In genomic region chr4:80336582-80336981, GRCh38 we compare ENCODE assay signal across 9 cellular contexts. TPM values are rescaled to one million over a fixed set of nuclear protein-coding genes. Genes with fewer than 3 reads are reported as not detected.
A peak's percentile ranks its signal among the peaks of the same experiment; 100 is the strongest.
DNase-seq lines count a peak whose midpoint lies in the region; ATAC-seq, FAIRE-seq and TF ChIP-seq lines count a peak whose summit lies in the region.
"Had no signal": no experiment of that assay in that cellular context is flagged by ENCODE, and none has a peak within 500 bp of the region (broad histone marks: within the 10 kb centered on the region; RNA-seq: fewer than 3 reads in every experiment).

No MANE protein-coding gene starts in this region.

- DNase-seq in NCI-H1436 (lab: John Stamatoyannopoulos, UW) = peak; percentile 25
- DNase-seq in NCI-H1436 treated with DMSO at 0.1 percent for 48 hours (lab: John Stamatoyannopoulos, UW) = no peak
- peak; percentile 20 for DNase-seq in NCI-H1105 (lab: John Stamatoyannopoulos, UW)
- DNase-seq in K562 (ENCODE audit: extremely low read depth in 1 of 4, low spot score in 3 of 4) = peak; percentile 36 to 78 (median 50)
- no peak for DNase-seq in keratinocyte (ENCODE audit: low read depth, low spot score)
- DNase-seq in thyroid gland = peak; percentile 46 to 51
- DNase-seq in NCI-H187 (lab: John Stamatoyannopoulos, UW) = no peak

- POLR2A ChIA-PET in K562 (lab: Yijun Ruan, JAX) = interaction anchor here (0.6 to 0.9 kb wide), 2 partner anchors 18 to 125 kb away, joined by 3 to 4 read pairs; no protein-coding TSS in a partner anchor

- no peak for TF ChIP-seq EP300 in K562 (IDR thresholded peaks at IDR 0.05; ENCODE audit: low read length)

- H3K4me1 ChIP-seq in K562 (replicated peaks in 1 of 2; ENCODE audit: control insufficient read depth in 2 of 2, insufficient read depth in 2 of 2, low read length in 2 of 2) (peaks cover 5 to 9% of the 10 kb centered on the region in 2 experiments; a peak in 3 of 5 replicates), keratinocyte (ENCODE audit: control insufficient read depth, extremely low read depth, insufficient read depth, low read length) (peaks cover 9% of the 10 kb centered on the region), thyroid gland (no peaks in the 10 kb centered on the region)

- CTCF ChIA-PET in K562 (lab: Yijun Ruan, JAX; ENCODE audit: low intra/inter-chr PET ratio) = interaction anchor here (0.7 to 2.8 kb wide), 6 partner anchors 115 to 1382 kb away, joined by 3 to 7 read pairs (median 3); no protein-coding TSS in a partner anchor

- peak; percentile 85 for ATAC-seq in K562
- no peak for ATAC-seq in HG03457 (IDR thresholded peaks at IDR 0.05; ENCODE audit: unreplicated experiment)

- no peaks in the 10 kb centered on the region for H3K36me3 ChIP-seq in K562 (ENCODE audit: control insufficient read depth, insufficient read depth, low read length)
- no peaks in the 10 kb centered on the region for H3K36me3 ChIP-seq in keratinocyte (ENCODE audit: control insufficient read depth in 2 of 2, extremely low read depth in 1 of 2, insufficient read depth in 2 of 2, low read length in 2 of 2)
- H3K36me3 ChIP-seq in thyroid gland = no peaks in the 10 kb centered on the region

- in situ Hi-C loops in K562 (cut with MboI) = loop anchor here (5.0 kb wide), 1 partner anchor 1389 kb away; no protein-coding TSS in a partner anchor

- H3K27ac ChIP-seq in K562 (ENCODE audit: extremely low read depth, low read depth, low read length) (no peak overlapping the region), keratinocyte (ENCODE audit: control insufficient read depth, insufficient read depth, low read length) (no peak overlapping the region), thyroid gland (no peak overlapping the region)
- H3K27ac ChIP-seq: C4-2B had no signal

- peak overlapping the region; percentile 51 for H3K4me3 ChIP-seq in K562
- no peak overlapping the region for H3K4me3 ChIP-seq in keratinocyte (ENCODE audit: control insufficient read depth in 2 of 3, extremely low read depth in 1 of 3, insufficient read depth in 2 of 3, low read depth in 1 of 3, low read length in 3 of 3)
- H3K4me3 ChIP-seq in thyroid gland (replicated peaks in 1 of 3) = peak overlapping the region in 2 of 3 donors; percentile 16 to 40

- intact Hi-C loops in K562 (cut with micrococcal nuclease) = loop anchor here (1.0 to 10.0 kb wide), 10 partner anchors 49 to 1384 kb away; partner anchors contain the start of genes ANTXR2, FGF5 and NAA11
- intact Hi-C loops in thyroid gland (cut with DNase I) = no loop called here

- H3K4me2 ChIP-seq in K562 (ENCODE audit: insufficient read depth, low read length) (peak overlapping the region; percentile 80), keratinocyte (ENCODE audit: control insufficient read depth, extremely low read depth, insufficient read depth, low read depth, low read length) (peak overlapping the region; percentile 92)

- TF ChIP-seq CTCF in K562 (IDR thresholded peaks at IDR 0.05 in 2 of 3, conservative IDR thresholded peaks at IDR 0.05 in 1 of 3; ENCODE audit: insufficient read depth in 2 of 3, low read depth in 1 of 3, low read length in 3 of 3) (peak; percentile 71 to 77 (median 73)), keratinocyte (optimal IDR thresholded peaks at IDR 0.05 in 1 of 3, IDR thresholded peaks at IDR 0.05 in 1 of 3, conservative IDR thresholded peaks at IDR 0.05 in 1 of 3; ENCODE audit: extremely low read depth in 1 of 3, insufficient read depth in 2 of 3, low read length in 3 of 3) (peak; percentile 28 to 74 (median 40)), thyroid gland (IDR thresholded peaks at IDR 0.05) (peak in 3 of 6 experiments; percentile 33 to 41 (median 40))

- H3K79me2 ChIP-seq in K562 (ENCODE audit: control insufficient read depth, insufficient read depth, low read length) (no peaks in the 10 kb centered on the region), keratinocyte (ENCODE audit: control insufficient read depth, insufficient read depth, low read length) (no peaks in the 10 kb centered on the region)

- BruUV-seq in K562 (replicated peaks; lab: Mats Ljungman, UMichigan) = no TSS peak

- H3K27me3 ChIP-seq in K562 (ENCODE audit: control insufficient read depth in 2 of 2, insufficient read depth in 2 of 2, low read length in 2 of 2) (no peaks in the 10 kb centered on the region), keratinocyte (ENCODE audit: control insufficient read depth, extremely low read depth, insufficient read depth, low read length) (peaks cover 9% of the 10 kb centered on the region), thyroid gland (no peaks in the 10 kb centered on the region)

- H3K9me1 ChIP-seq in K562 (ENCODE audit: control insufficient read depth, insufficient read depth, low read length) = no peaks in the 10 kb centered on the region
- no peaks in the 10 kb centered on the region for H3K9me1 ChIP-seq in keratinocyte (ENCODE audit: control insufficient read depth, extremely low read depth, insufficient read depth, low read length)

- under 1% methylated on average over 10 of the region's 10 CpGs for WGBS in K562 (ENCODE audit: insufficient coverage, low coverage, missing lambda C conversion rate)
- 7 to 19% methylated on average over 10 of the region's 10 CpGs for WGBS in thyroid gland, 2 donors

- FAIRE-seq in K562 (lab: Jason Lieb, UNC) = peak; percentile 93
- FAIRE-seq in keratinocyte (lab: Jason Lieb, UNC) = peak; percentile 13

- dilution Hi-C loops in keratinocyte (cut with MboI; ENCODE audit: extremely low pct_ligation_motif_present, low sequenced_read_pairs) = no loop called here

- no peaks in the 10 kb centered on the region for H4K20me1 ChIP-seq in K562 (replicated peaks; ENCODE audit: control insufficient read depth, insufficient read depth, low read length)
- H4K20me1 ChIP-seq in keratinocyte (ENCODE audit: control insufficient read depth, extremely low read depth, insufficient read depth, low read length) = no peaks in the 10 kb centered on the region

- H3K9ac ChIP-seq in K562 (ENCODE audit: insufficient read depth in 1 of 2, low read depth in 2 of 2, low read length in 2 of 2) (peak overlapping the region in 1 of 2 experiments; percentile 67; a peak in 1 of 4 replicates), keratinocyte (ENCODE audit: control insufficient read depth, extremely low read depth, insufficient read depth, low read length) (no peak overlapping the region)

- TF ChIP-seq RAD21 in K562 (CRISPR knock-in tag; conservative IDR thresholded peaks at IDR 0.05 in 1 of 2, IDR thresholded peaks at IDR 0.05 in 1 of 2) = peak; percentile 52 to 73

- TF ChIP-seq POLR2A in K562 (conservative IDR thresholded peaks at IDR 0.05) = no peak
- no peak for TF ChIP-seq POLR2A in thyroid gland (IDR thresholded peaks at IDR 0.05)

- H3K9me3 ChIP-seq in K562 (replicated peaks; ENCODE audit: control insufficient read depth, insufficient read depth, low read depth, low read length) (no peaks in the 10 kb centered on the region), keratinocyte (ENCODE audit: control insufficient read depth, low read depth, low read length) (no peaks in the 10 kb centered on the region), thyroid gland (no peaks in the 10 kb centered on the region)

- H2AFZ ChIP-seq in K562 (ENCODE audit: low read depth, low read length) = peak overlapping the region; percentile 90
- H2AFZ ChIP-seq in keratinocyte (ENCODE audit: control insufficient read depth, low read length) = no peak overlapping the region

TF ChIP-seq in K562, 482 proteins besides CTCF, POLR2A, EP300 and RAD21 (continues in another document):
- TF ChIP-seq NR0B1 (IDR thresholded peaks at IDR 0.05; ENCODE audit: partially characterized antibody) (no peak), SMARCC2 (IDR thresholded peaks at IDR 0.05; ENCODE audit: low read depth) (peak; percentile 75; the same call in 1 of the 2 replicates), ILF3 (IDR thresholded peaks at IDR 0.05; ENCODE audit: borderline replicate concordance) (no peak)

RNA-seq across cellular contexts. Expression of gene CFAP299, which starts 1.1 kb away (rescaled TPM):
- 3.1 and 6.3 TPM in 2 replicates for total RNA-seq in K562 (2011; cell fraction: chromatin; rRNA removed; ENCODE audit: low replicate concordance)
- 1.8 and 2.9 TPM in 2 replicates for total RNA-seq in K562 (2011; cell fraction: nucleolus; rRNA removed)
- 5.4 and 7.1 TPM in 2 replicates for total RNA-seq in K562 (2011; cell fraction: nucleoplasm; rRNA removed)
- total RNA-seq in K562 (2014; rRNA removed) (0.82 and 3.0 TPM in 2 replicates), K562 (2014; rRNA removed; fragmentation: Illumina TruSeq; extraction: Trizol) (0.61 and 0.62 TPM in 2 replicates), K562 (2015; rRNA removed; fragmentation: Illumina TruSeq; extraction: Trizol) (0.87 and 1.0 TPM in 2 replicates), K562 (2021) (0.09 and 0.67 TPM in 2 replicates), thyroid gland (1 to 10 TPM in 3 of 4 donors, not detected in 1; 1.3 to 2.8 (median 2.7) TPM)
- polyA plus RNA-seq in K562 (2011; rRNA removed) (0.39 and 0.81 TPM in 2 replicates), K562 (2014; fragmentation: Illumina TruSeq; extraction: Trizol) (0.29 and 0.76 TPM in 2 replicates), K562 (2014; fragmentation: Nextera tagmentation; extraction: Ambion mirVana) (under 1 TPM; 0.69 to 0.78 TPM), K562 (2014; rRNA removed) (0.33 TPM in 1 of 2 replicates, not detected in the other), keratinocyte (0.14 to 0.24 TPM in 2 of 3 replicates, not detected in the other)
- 0.16 TPM in 1 of 2 replicates, not detected in the other for polyA plus RNA-seq in K562 (2011; cell fraction: cytosol; rRNA removed)
- polyA plus RNA-seq in K562 (2011; cell fraction: nucleus; rRNA removed) = 0.84 and 1.4 TPM in 2 replicates
- 0.94 and 1.2 TPM in 2 replicates for polyA plus RNA-seq in K562 (2012)
- polyA minus RNA-seq in K562 (2011; rRNA and poly(A)+ RNA removed) = 2.9 and 3.5 TPM in 2 replicates
- polyA minus RNA-seq in K562 (2011; cell fraction: cytosol; rRNA and poly(A)+ RNA removed) = not detected in 2 replicates
- 5.4 and 6.0 TPM in 2 replicates for polyA minus RNA-seq in K562 (2011; cell fraction: nucleus; rRNA and poly(A)+ RNA removed)
- not detected for polyA plus RNA-seq in keratinocyte (2011; ENCODE audit: low read depth)
- polyA plus RNA-seq in keratinocyte (2011; cell fraction: cytosol; rRNA removed) = 0.30 TPM in 1 of 2 replicates, not detected in the other
- 0.41 and 0.84 TPM in 2 replicates for polyA plus RNA-seq in keratinocyte (2011; cell fraction: nucleus; rRNA removed)
- not detected in 2 replicates for polyA plus RNA-seq in keratinocyte (2012; ENCODE audit: low replicate concordance)
- polyA minus RNA-seq in keratinocyte = 0.07 to 0.70 TPM in 2 of 3 replicates, not detected in the other
- not detected for polyA minus RNA-seq in keratinocyte (2011; cell fraction: cytosol; rRNA and poly(A)+ RNA removed)
- 1.4 TPM in 1 of 2 replicates, not detected in the other for polyA minus RNA-seq in keratinocyte (2011; cell fraction: nucleus; rRNA and poly(A)+ RNA removed)

Comparison
In these comparisons a context has a peak if more than half of its experiments do, and no peak if none do; other contexts are left out.
1. DNase-seq: peak in NCI-H1436 (single experiment), NCI-H1105 (single experiment), K562 (4 of 4) and thyroid gland (2 of 2); none in NCI-H1436 treated with DMSO at 0.1 percent for 48 hours (single experiment), keratinocyte (single experiment) and NCI-H187 (0 of 2).
2. H3K4me3 ChIP-seq: peak in K562 (single experiment) and thyroid gland (2 of 3); none in keratinocyte (0 of 3).